In genomic region chr1:223363856-223364684, GRCh38 we compare ENCODE assay signal across 8 cellular contexts. TPM values are rescaled to one million over a fixed set of nuclear protein-coding genes. Genes with fewer than 3 reads are reported as not detected.
DNase-seq lines count a peak whose midpoint lies in the region; TF ChIP-seq lines count a peak whose summit lies in the region.

TSS of gene SUSD4 (minus strand) at chr1:223364176. CDS start at chr1:223363425, 751 bp downstream.

- H4K20me1 ChIP-seq in OCI-LY7 (ENCODE audit: insufficient read depth, low read length): no peaks in the 10 kb centered on the region

- peaks cover 6% of the 10 kb centered on the region for H3K4me1 ChIP-seq in OCI-LY7 (ENCODE audit: insufficient read depth, low read length, poor library complexity, severe bottlenecking)
- peaks cover 20% of the 10 kb centered on the region for H3K4me1 ChIP-seq in cardiac muscle cell (ENCODE audit: low read depth)
- peaks cover 0 to 24% (median 18%) of the 10 kb centered on the region in 4 donors for H3K4me1 ChIP-seq in tibial artery

- no peaks in the 10 kb centered on the region for H3K9me2 ChIP-seq in OCI-LY7 (ENCODE audit: insufficient read depth, low read length)

- BruUV-seq in OCI-LY7 (replicated peaks; lab: Mats Ljungman, UMichigan): no TSS peak

- H3K9me3 ChIP-seq in OCI-LY7 (ENCODE audit: low read length) (no peaks in the 10 kb centered on the region), cardiac muscle cell (ENCODE audit: low read depth) (no peaks in the 10 kb centered on the region), tibial artery (no peaks in the 10 kb centered on the region)

- peak within 1 kb of the TSS; percentile 82 for H2AFZ ChIP-seq in OCI-LY7 (ENCODE audit: low read length)

- H3K4me3 ChIP-seq in OCI-LY7 (ENCODE audit: low read depth, low read length, poor library complexity, severe bottlenecking) (peak within 1 kb of the TSS; percentile 67), cardiac muscle cell (peak within 1 kb of the TSS; percentile 60), tibial artery (peak within 1 kb of the TSS; percentile 47 to 60)

- CTCF ChIA-PET in OCI-LY7 (lab: Charles Lee; ENCODE audit: unreplicated experiment): no interaction called here

- intact Hi-C loops in OCI-LY7 (cut with micrococcal nuclease; ENCODE audit: unreplicated experiment) (loop anchor here (10.0 kb wide), 1 partner anchor 481 kb away; the partner anchor contains the start of gene TP53BP2), tibial artery (cut with DNase I; ENCODE audit: low total_unique reads) (no loop called here)

- H3K27ac ChIP-seq in OCI-LY7 (ENCODE audit: low read depth, low read length, poor library complexity, severe bottlenecking) (no peak within 1 kb of the TSS), cardiac muscle cell (no peak within 1 kb of the TSS), tibial artery (no peak within 1 kb of the TSS)

- H3K27me3 ChIP-seq in cardiac muscle cell: no peaks in the 10 kb centered on the region
- H3K27me3 ChIP-seq in tibial artery: peaks cover 0 to 5% of the 10 kb centered on the region in 2 donors

- H3K36me3 ChIP-seq in OCI-LY7 (ENCODE audit: insufficient read depth, low read length) (no peaks in the 10 kb centered on the region), cardiac muscle cell (no peaks in the 10 kb centered on the region), tibial artery (no peaks in the 10 kb centered on the region)

- H3K4me2 ChIP-seq in OCI-LY7 (ENCODE audit: low read length): peak within 1 kb of the TSS; percentile 74

- TF ChIP-seq CTCF in OCI-LY7 (conservative IDR thresholded peaks at IDR 0.05; ENCODE audit: low read length) (no peak), cardiac muscle cell (IDR thresholded peaks at IDR 0.05; ENCODE audit: low read depth, low read length) (no peak), tibial artery (IDR thresholded peaks at IDR 0.05) (no peak)

- no peaks in the 10 kb centered on the region for H3K79me2 ChIP-seq in OCI-LY7 (ENCODE audit: insufficient read depth, low read depth, low read length)

- POLR2A ChIA-PET in OCI-LY7 (lab: Charles Lee): interaction anchor here (0.7 kb wide), 1 partner anchor 708 kb away, joined by 4 read pairs; no protein-coding TSS in a partner anchor

- peak; percentile 44 for DNase-seq in GM03348 (ENCODE audit: low spot score)
- DNase-seq in HK-2 (ENCODE audit: unreplicated experiment): peak; percentile 49
- peak; percentile 62 for DNase-seq in OCI-LY7 (ENCODE audit: low spot score)
- DNase-seq in activated gamma-delta T cell treated with Interleukin-2 at 50 U/mL for 16 hours: peak; percentile 51
- DNase-seq in cardiac muscle cell (ENCODE audit: low read depth in 1 of 2, low spot score in 1 of 2): peak in 1 of 2 donors; percentile 90
- DNase-seq in pons (ENCODE audit: low spot score): peak; percentile 26
- DNase-seq in tibial artery: no peak
- no peak for DNase-seq in GOT3 (lab: John Stamatoyannopoulos, UW)

RNA-seq across cellular contexts. Expression of gene SUSD4, which starts in this region (rescaled TPM):
- 0.21 TPM in 1 of 2 replicates, not detected in the other for total RNA-seq in OCI-LY7 (2014; rRNA removed; shearing (Covaris generic))
- total RNA-seq in OCI-LY7 (2022) (0.42 and 0.52 TPM in 2 replicates), cardiac muscle cell (20.9 and 24.8 TPM in 2 replicates)
- polyA plus RNA-seq in cardiac muscle cell: 31.4 and 31.6 TPM in 2 replicates

Comparison
In these comparisons a context has a peak if more than half of its experiments do, and no peak if none do; other contexts are left out.
1. RNA of gene SUSD4 (total RNA-seq): 20.9 to 24.8 TPM in cardiac muscle cell; 0.21 to 0.52 TPM in OCI-LY7; every median in the first group is over 10 times any median in the second.
2. Peak in DNase-seq, H3K4me3 ChIP-seq and H3K4me2 ChIP-seq in OCI-LY7; RNA of the gene not detected or under 1 TPM.
3. DNase-seq: peak in GM03348 (single experiment), HK-2 (single experiment), activated gamma-delta T cell treated with Interleukin-2 at 50 U/mL for 16 hours (single experiment) and pons (single experiment); none in tibial artery (0 of 2) and GOT3 (single experiment).
4. Peak in every context shown above with its lines, with median percentiles within 50 percentile points of each other: H3K4me3 ChIP-seq.